In genomic region chr6:31115941-31116560, GRCh38 we compare ENCODE assay signal across 1 cellular context.
TF ChIP-seq lines count a peak whose summit lies in the region.

No MANE protein-coding gene starts in this region.

TF ChIP-seq in H1, 55 proteins besides CTCF, POLR2A, EP300 and RAD21:
- TF ChIP-seq TBP (IDR thresholded peaks at IDR 0.05; ENCODE audit: low read depth, low read length) (no peak), GTF2F1 (IDR thresholded peaks at IDR 0.05; ENCODE audit: borderline replicate concordance, low read depth, low read length) (no peak), GABPA (IDR thresholded peaks at IDR 0.05; ENCODE audit: borderline replicate concordance, insufficient read depth, low read length) (no peak), KDM4A (IDR thresholded peaks at IDR 0.05; ENCODE audit: low read depth, low read length, severe bottlenecking) (no peak)
